In the genomic region with DNA sequence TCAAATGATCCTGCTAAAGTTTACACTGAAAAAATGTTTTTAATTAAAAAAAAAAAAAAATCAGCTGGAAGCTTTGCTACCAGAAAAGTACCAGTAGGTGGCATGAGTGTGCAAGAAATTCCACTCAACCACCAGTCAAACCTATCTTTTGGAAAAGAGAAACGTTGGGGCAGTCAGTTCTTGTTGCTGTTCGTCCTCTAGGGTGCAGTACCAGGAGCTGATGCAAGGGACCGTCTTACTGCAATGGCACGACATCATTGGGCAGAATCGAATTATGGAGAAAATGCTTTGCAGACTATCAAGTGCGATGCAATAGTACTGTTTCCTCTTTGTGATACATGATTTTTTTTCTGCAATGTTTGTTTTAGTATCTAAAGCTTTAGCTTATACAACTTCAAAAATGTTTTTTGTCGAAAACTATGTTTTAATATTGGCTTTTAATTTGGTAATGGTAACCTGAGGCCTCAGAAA, we compare ENCODE assay signal across 1 cellular context.
TF ChIP-seq lines count a peak whose summit lies in the region.

No MANE protein-coding gene starts in this region.

TF ChIP-seq in GM23338, 12 proteins besides CTCF, POLR2A, EP300 and RAD21 (continued from another document):
- TF ChIP-seq, protein P1, sequence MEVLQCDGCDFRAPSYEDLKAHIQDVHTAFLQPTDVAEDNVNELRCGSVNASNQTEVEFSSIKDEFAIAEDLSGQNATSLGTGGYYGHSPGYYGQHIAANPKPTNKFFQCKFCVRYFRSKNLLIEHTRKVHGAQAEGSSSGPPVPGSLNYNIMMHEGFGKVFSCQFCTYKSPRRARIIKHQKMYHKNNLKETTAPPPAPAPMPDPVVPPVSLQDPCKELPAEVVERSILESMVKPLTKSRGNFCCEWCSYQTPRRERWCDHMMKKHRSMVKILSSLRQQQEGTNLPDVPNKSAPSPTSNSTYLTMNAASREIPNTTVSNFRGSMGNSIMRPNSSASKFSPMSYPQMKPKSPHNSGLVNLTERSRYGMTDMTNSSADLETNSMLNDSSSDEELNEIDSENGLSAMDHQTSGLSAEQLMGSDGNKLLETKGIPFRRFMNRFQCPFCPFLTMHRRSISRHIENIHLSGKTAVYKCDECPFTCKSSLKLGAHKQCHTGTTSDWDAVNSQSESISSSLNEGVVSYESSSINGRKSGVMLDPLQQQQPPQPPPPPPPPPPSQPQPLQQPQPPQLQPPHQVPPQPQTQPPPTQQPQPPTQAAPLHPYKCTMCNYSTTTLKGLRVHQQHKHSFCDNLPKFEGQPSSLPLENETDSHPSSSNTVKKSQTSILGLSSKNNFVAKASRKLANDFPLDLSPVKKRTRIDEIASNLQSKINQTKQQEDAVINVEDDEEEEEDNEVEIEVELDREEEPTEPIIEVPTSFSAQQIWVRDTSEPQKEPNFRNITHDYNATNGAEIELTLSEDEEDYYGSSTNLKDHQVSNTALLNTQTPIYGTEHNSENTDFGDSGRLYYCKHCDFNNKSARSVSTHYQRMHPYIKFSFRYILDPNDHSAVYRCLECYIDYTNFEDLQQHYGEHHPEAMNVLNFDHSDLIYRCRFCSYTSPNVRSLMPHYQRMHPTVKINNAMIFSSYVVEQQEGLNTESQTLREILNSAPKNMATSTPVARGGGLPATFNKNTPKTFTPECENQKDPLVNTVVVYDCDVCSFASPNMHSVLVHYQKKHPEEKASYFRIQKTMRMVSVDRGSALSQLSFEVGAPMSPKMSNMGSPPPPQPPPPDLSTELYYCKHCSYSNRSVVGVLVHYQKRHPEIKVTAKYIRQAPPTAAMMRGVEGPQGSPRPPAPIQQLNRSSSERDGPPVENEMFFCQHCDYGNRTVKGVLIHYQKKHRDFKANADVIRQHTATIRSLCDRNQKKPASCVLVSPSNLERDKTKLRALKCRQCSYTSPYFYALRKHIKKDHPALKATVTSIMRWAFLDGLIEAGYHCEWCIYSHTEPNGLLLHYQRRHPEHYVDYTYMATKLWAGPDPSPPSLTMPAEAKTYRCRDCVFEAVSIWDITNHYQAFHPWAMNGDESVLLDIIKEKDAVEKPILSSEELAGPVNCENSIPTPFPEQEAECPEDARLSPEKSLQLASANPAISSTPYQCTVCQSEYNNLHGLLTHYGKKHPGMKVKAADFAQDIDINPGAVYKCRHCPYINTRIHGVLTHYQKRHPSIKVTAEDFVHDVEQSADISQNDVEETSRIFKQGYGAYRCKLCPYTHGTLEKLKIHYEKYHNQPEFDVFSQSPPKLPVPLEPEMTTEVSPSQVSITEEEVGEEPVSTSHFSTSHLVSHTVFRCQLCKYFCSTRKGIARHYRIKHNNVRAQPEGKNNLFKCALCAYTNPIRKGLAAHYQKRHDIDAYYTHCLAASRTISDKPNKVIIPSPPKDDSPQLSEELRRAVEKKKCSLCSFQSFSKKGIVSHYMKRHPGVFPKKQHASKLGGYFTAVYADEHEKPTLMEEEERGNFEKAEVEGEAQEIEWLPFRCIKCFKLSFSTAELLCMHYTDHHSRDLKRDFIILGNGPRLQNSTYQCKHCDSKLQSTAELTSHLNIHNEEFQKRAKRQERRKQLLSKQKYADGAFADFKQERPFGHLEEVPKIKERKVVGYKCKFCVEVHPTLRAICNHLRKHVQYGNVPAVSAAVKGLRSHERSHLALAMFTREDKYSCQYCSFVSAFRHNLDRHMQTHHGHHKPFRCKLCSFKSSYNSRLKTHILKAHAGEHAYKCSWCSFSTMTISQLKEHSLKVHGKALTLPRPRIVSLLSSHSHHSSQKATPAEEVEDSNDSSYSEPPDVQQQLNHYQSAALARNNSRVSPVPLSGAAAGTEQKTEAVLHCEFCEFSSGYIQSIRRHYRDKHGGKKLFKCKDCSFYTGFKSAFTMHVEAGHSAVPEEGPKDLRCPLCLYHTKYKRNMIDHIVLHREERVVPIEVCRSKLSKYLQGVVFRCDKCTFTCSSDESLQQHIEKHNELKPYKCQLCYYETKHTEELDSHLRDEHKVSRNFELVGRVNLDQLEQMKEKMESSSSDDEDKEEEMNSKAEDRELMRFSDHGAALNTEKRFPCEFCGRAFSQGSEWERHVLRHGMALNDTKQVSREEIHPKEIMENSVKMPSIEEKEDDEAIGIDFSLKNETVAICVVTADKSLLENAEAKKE (CRISPR knock-in tag; IDR thresholded peaks at IDR 0.05), result no peak; the same call in 1 of the 2 replicates
- TF ChIP-seq ZNF331 (CRISPR knock-in tag; IDR thresholded peaks at IDR 0.05; ENCODE audit: low read depth) (no peak), REST (IDR thresholded peaks at IDR 0.05; ENCODE audit: unreplicated experiment) (no peak), ETS1 (IDR thresholded peaks at IDR 0.05) (no peak), POLR2AphosphoS5 (IDR thresholded peaks at IDR 0.05; ENCODE audit: low read depth) (no peak), EZH2phosphoT487 (IDR thresholded peaks at IDR 0.05; ENCODE audit: unreplicated experiment) (no peak), EZH2 (IDR thresholded peaks at IDR 0.05; ENCODE audit: low read depth, unreplicated experiment) (no peak), STAT1 (IDR thresholded peaks at IDR 0.05; ENCODE audit: unreplicated experiment) (no peak), JUNB (IDR thresholded peaks at IDR 0.05; ENCODE audit: unreplicated experiment) (no peak)
